27 cellular contexts compared by ENCODE assay signal in the genomic region with DNA sequence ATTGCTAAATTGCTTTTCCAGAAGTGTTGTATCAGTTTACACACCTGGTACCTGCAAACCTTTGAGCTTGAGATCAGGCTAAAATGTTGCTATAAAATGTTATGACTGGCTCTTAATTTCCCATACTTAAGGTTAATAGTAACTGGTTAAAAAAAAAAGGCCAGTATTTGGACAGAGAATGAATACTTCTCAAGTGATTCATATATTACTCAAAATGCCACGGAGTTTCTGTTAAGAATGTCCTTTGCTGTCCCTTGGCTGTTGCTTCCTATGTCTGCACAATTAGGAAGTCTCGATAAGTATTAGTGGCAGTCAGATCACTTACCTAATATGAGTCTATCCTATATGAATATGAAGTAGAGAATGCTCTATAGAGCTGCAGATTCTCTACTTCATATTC.
DNase-seq lines count a peak whose midpoint lies in the region; ATAC-seq, FAIRE-seq and TF ChIP-seq lines count a peak whose summit lies in the region.
"Had no signal": no experiment of that assay in that cellular context is flagged by ENCODE, and none has a peak within 500 bp of the region (broad histone marks: within the 10 kb centered on the region; RNA-seq: fewer than 3 reads in every experiment).

No MANE protein-coding gene starts in this region.

- DNase-seq in HT1080 (ENCODE audit: low read depth) (peak; percentile 40), astrocyte of the hippocampus (ENCODE audit: low read depth, low spot score) (peak; percentile 49), fibroblast of pulmonary artery (ENCODE audit: low read depth) (peak; percentile 17), urothelium cell line (ENCODE audit: low spot score) (peak; percentile 15), H4 (ENCODE audit: low spot score) (no peak), GM12891 (ENCODE audit: insufficient read length, low spot score) (no peak)
- DNase-seq: activated CD4-positive, alpha-beta T cell treated with anti-CD3 and anti-CD28 coated beads, Interleukin-2, amount 10 ng/mL, durations not matched to agents 7 days and 5 days; cortex of kidney; DMS79; foreskin melanocyte; hypothalamus; MG63; NCI-H1417 treated with DMSO at 0.1 percent for 48 hours; NCI-H2107; NCI-H510A; NK-92 treated with Interleukin-12 subunit alpha and Interleukin-12 subunit beta, amount 100 ng/mL, for 24 hours; stimulated activated naive B cell treated with anti-CD40 and anti-IgM and Interleukin-4, amounts not matched to agents 10 μg/mL and 1 μg/mL and 100 μg/mL, for 72 hours; T-helper 17 cell had no signal

- no peak for FAIRE-seq in urothelium cell line (lab: Jason Lieb, UNC)
- no peak for FAIRE-seq in GM12891 (lab: Jason Lieb, UNC)
- FAIRE-seq: GM12892, keratinocyte had no signal

- no peak for TF ChIP-seq CTCF in fibroblast of pulmonary artery (IDR thresholded peaks at IDR 0.05; ENCODE audit: low read length, missing control alignments)

- H3K4me3 ChIP-seq in fibroblast of pulmonary artery (replicated peaks; ENCODE audit: low read depth, low read length): no peak overlapping the region
- H3K4me3 ChIP-seq: GM23338, lung, MG63, prostate gland, skin epidermis, thoracic aorta had no signal

- TF ChIP-seq POLR2A in GM12891 (IDR thresholded peaks at IDR 0.05; ENCODE audit: low read depth, low read length): no peak

- no peak for ATAC-seq in HG02763 (IDR thresholded peaks at IDR 0.05; ENCODE audit: unreplicated experiment)
- ATAC-seq: GM23338; Panc1; stimulated activated naive B cell treated with anti-CD40 and anti-IgM and Interleukin-4, amounts not matched to agents 10 μg/mL and 1 μg/mL and 100 μg/mL, for 72 hours; T-helper 17 cell had no signal

TF ChIP-seq in GM12891, 5 proteins besides CTCF, POLR2A, EP300 and RAD21:
- TF ChIP-seq SPI1 (IDR thresholded peaks at IDR 0.05; ENCODE audit: low read depth, low read length) (no peak), PAX5 (IDR thresholded peaks at IDR 0.05; ENCODE audit: insufficient read depth, low read length, severe bottlenecking) (no peak), POU2F2 (IDR thresholded peaks at IDR 0.05; ENCODE audit: low read depth, low read length) (no peak), POLR2AphosphoS5 (IDR thresholded peaks at IDR 0.05; ENCODE audit: low read depth, low read length) (no peak), TAF1 (IDR thresholded peaks at IDR 0.05; ENCODE audit: low read depth, low read length) (no peak)

Comparison
In these comparisons a context has a peak if more than half of its experiments do, and no peak if none do; other contexts are left out.
1. DNase-seq: peak in HT1080 (single experiment), astrocyte of the hippocampus (single experiment), fibroblast of pulmonary artery (single experiment) and urothelium cell line (single experiment); none in H4 (single experiment) and GM12891 (single experiment).